ENCODE assay signal across 8 cellular contexts in the genomic region with DNA sequence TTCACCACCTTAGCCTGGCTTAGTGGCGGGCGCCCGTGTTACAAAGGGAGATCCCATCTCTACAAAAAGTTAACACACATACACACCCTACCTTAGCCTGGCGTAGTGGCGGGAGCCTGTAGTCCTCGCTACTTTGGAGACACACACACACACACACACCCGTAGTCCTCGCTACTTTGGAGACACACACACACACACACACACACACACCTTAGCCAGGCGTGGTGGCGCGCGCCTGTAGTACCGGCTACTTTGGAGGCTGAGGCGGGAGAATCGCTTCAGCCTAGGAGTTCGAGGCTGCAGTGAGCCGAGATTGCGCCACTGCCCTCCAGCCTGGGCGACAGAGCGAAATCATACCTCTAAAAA. TPM values are rescaled to one million over a fixed set of nuclear protein-coding genes. Genes with fewer than 3 reads are reported as not detected.
DNase-seq lines count a peak whose midpoint lies in the region; ATAC-seq, FAIRE-seq and TF ChIP-seq lines count a peak whose summit lies in the region.

No MANE protein-coding gene starts in this region.

- H3K4me1 Mint-ChIP-seq in nephron progenitor cell: peaks cover 52% of the 10 kb centered on the region

- CTCF ChIA-PET in endothelial cell of umbilical vein (lab: Charles Lee): interaction anchor here (1.4 kb wide), 1 partner anchor 86 kb away, joined by 4 read pairs; no protein-coding TSS in a partner anchor

- H3K9me3 Mint-ChIP-seq in nephron progenitor cell: peaks cover 4% of the 10 kb centered on the region

- H3K27ac ChIP-seq in endothelial cell of umbilical vein (ENCODE audit: insufficient read depth, low read depth, low read length): peak overlapping the region; percentile 57

- peak overlapping the region; percentile 96 for H3K4me3 Mint-ChIP-seq in nephron progenitor cell

- ATAC-seq in GM18873 (IDR thresholded peaks at IDR 0.05; ENCODE audit: low FRiP score, unreplicated experiment): peak; percentile 1
- peak; percentile 2 for ATAC-seq in HG03045 (IDR thresholded peaks at IDR 0.05; ENCODE audit: unreplicated experiment)
- no peak for ATAC-seq in GM18520 (IDR thresholded peaks at IDR 0.05; ENCODE audit: unreplicated experiment)

- POLR2A ChIA-PET in endothelial cell of umbilical vein (lab: Charles Lee): no interaction called here

- peak overlapping the region; percentile 78 for H3K4me2 ChIP-seq in endothelial cell of umbilical vein (ENCODE audit: insufficient read depth, low read length)

- DNase-seq in UCSD-AML1 (lab: John Stamatoyannopoulos, UW; ENCODE audit: unreplicated experiment): peak; percentile 50
- DNase-seq in endothelial cell of umbilical vein (ENCODE audit: low read depth, low spot score): no peak
- DNase-seq in nephron progenitor cell: no peak
- DNase-seq in frontal cortex (ENCODE audit: low spot score in 2 of 2): no peak
- DNase-seq in mucosa of gallbladder (ENCODE audit: low spot score): no peak

- no peak for TF ChIP-seq CTCF in endothelial cell of umbilical vein (IDR thresholded peaks at IDR 0.05; ENCODE audit: extremely low read depth in 1 of 2, insufficient read depth in 1 of 2, low read depth in 1 of 2, low read length in 2 of 2)
- TF ChIP-seq CTCF in nephron progenitor cell (IDR thresholded peaks at IDR 0.05): no peak

- peaks cover 22% of the 10 kb centered on the region for H4K20me1 ChIP-seq in endothelial cell of umbilical vein (replicated peaks; ENCODE audit: control insufficient read depth, extremely low read depth, insufficient read depth, low read length)

- H3K9ac ChIP-seq in endothelial cell of umbilical vein (replicated peaks; ENCODE audit: extremely low read depth, insufficient read depth, low read length): peak overlapping the region; percentile 86

- peaks cover 40% of the 10 kb centered on the region for H3K4me1 ChIP-seq in endothelial cell of umbilical vein (ENCODE audit: control insufficient read depth, extremely low read depth, insufficient read depth, low read length)

- no peak overlapping the region for H2AFZ ChIP-seq in endothelial cell of umbilical vein (ENCODE audit: low read depth, low read length)

- intact Hi-C loops in endothelial cell of umbilical vein (cut with micrococcal nuclease): loop anchor here (2.0 to 5.0 kb wide), 5 partner anchors 85 to 227 kb away; a partner anchor contains a TSS

- no peaks in the 10 kb centered on the region for H3K36me3 ChIP-seq in endothelial cell of umbilical vein (ENCODE audit: control insufficient read depth in 2 of 2, extremely low read depth in 1 of 2, insufficient read depth in 2 of 2, low read length in 2 of 2)

- H3K4me3 ChIP-seq in endothelial cell of umbilical vein (replicated peaks in 1 of 3; ENCODE audit: insufficient read depth in 1 of 3, low read depth in 1 of 3, low read length in 3 of 3): peak overlapping the region; percentile 62 to 93 (median 72)

- no TSS peak for BruUV-seq in endothelial cell of umbilical vein (replicated peaks; lab: Mats Ljungman, UMichigan)

- dilution Hi-C loops in endothelial cell of umbilical vein (cut with MboI; ENCODE audit: extremely low pct_ligation_motif_present, low sequenced_read_pairs): no loop called here

- H3K9me1 ChIP-seq in endothelial cell of umbilical vein (replicated peaks; ENCODE audit: control insufficient read depth, extremely low read depth, insufficient read depth, low read length): no peaks in the 10 kb centered on the region

- peak; percentile 12 for FAIRE-seq in endothelial cell of umbilical vein (lab: Jason Lieb, UNC)
- no peak for FAIRE-seq in frontal cortex (lab: Jason Lieb, UNC)

- TF ChIP-seq POLR2A in endothelial cell of umbilical vein (IDR thresholded peaks at IDR 0.05; ENCODE audit: low read depth, low read length): no peak

- peak overlapping the region; percentile 22 for H3K27ac Mint-ChIP-seq in nephron progenitor cell

- H3K9me3 ChIP-seq in endothelial cell of umbilical vein (replicated peaks; ENCODE audit: control insufficient read depth, insufficient read depth, low read length): no peaks in the 10 kb centered on the region

- peaks cover 14% of the 10 kb centered on the region for H3K27me3 Mint-ChIP-seq in nephron progenitor cell (ENCODE audit: low read depth, poor library complexity)

- H3K36me3 Mint-ChIP-seq in nephron progenitor cell (ENCODE audit: low read depth): peaks cover 24% of the 10 kb centered on the region

- peaks cover 88% of the 10 kb centered on the region for H3K79me2 ChIP-seq in endothelial cell of umbilical vein (ENCODE audit: control insufficient read depth, insufficient read depth, low read length)

- no peaks in the 10 kb centered on the region for H3K27me3 ChIP-seq in endothelial cell of umbilical vein (ENCODE audit: control insufficient read depth in 2 of 2, insufficient read depth in 2 of 2, low read length in 2 of 2)

TF ChIP-seq in endothelial cell of umbilical vein, 7 proteins besides CTCF, POLR2A, EP300 and RAD21:
- TF ChIP-seq GATA2 (IDR thresholded peaks at IDR 0.05; ENCODE audit: insufficient read depth, insufficient read length, low read depth, low read length) (no peak), FOS (IDR thresholded peaks at IDR 0.05; ENCODE audit: borderline replicate concordance, insufficient read depth, low read length) (no peak), JUN (IDR thresholded peaks at IDR 0.05; ENCODE audit: borderline replicate concordance, insufficient read depth, insufficient read length, low read depth) (no peak), MYC (IDR thresholded peaks at IDR 0.05; ENCODE audit: low read depth, low read length) (no peak), POLR2AphosphoS5 (IDR thresholded peaks at IDR 0.05; ENCODE audit: insufficient read depth, low read depth, low read length) (no peak), EZH2 (IDR thresholded peaks at IDR 0.05; ENCODE audit: borderline replicate concordance, low read depth, low read length, severe bottlenecking) (no peak)
- TF ChIP-seq, protein P1, sequence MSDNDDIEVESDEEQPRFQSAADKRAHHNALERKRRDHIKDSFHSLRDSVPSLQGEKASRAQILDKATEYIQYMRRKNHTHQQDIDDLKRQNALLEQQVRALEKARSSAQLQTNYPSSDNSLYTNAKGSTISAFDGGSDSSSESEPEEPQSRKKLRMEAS (IDR thresholded peaks at IDR 0.05; ENCODE audit: insufficient read depth, insufficient read length): no peak

RNA-seq across cellular contexts. Expression of a gene that starts 0.6 kb away (rescaled TPM):
- total RNA-seq in endothelial cell of umbilical vein (99.3 and 107 TPM in 2 replicates), frontal cortex (54.6 TPM), mucosa of gallbladder (69.3 TPM)
- 38.9 and 61.5 TPM in 2 replicates for polyA plus RNA-seq in endothelial cell of umbilical vein
- polyA plus RNA-seq in endothelial cell of umbilical vein (2011; cell fraction: cytosol; rRNA removed): 43.8 and 59.1 TPM in 2 replicates
- 34.9 and 37.5 TPM in 2 replicates for polyA plus RNA-seq in endothelial cell of umbilical vein (2011; cell fraction: nucleus; rRNA removed)
- 110 and 111 TPM in 2 replicates for polyA plus RNA-seq in endothelial cell of umbilical vein (2012)
- polyA minus RNA-seq in endothelial cell of umbilical vein: 181 and 235 TPM in 2 replicates
- 12.6 TPM for polyA minus RNA-seq in endothelial cell of umbilical vein (2011; cell fraction: cytosol; rRNA and poly(A)+ RNA removed)
- polyA minus RNA-seq in endothelial cell of umbilical vein (2011; cell fraction: nucleus; rRNA and poly(A)+ RNA removed): 37.8 and 59.1 TPM in 2 replicates
